Comparison of ENCODE assay signal across 1 cellular context in genomic region chr4:7031526-7032449, GRCh38.
TF ChIP-seq lines count a peak whose summit lies in the region.

No MANE protein-coding gene starts in this region.

TF ChIP-seq in A549, 52 proteins besides CTCF, POLR2A, EP300 and RAD21 (continued from another document):
- no peak for TF ChIP-seq TFCP2L1 (CRISPR knock-in tag; IDR thresholded peaks at IDR 0.05)
- TF ChIP-seq JUN (IDR thresholded peaks at IDR 0.05) = no peak
- TF ChIP-seq E2F6 (IDR thresholded peaks at IDR 0.05; ENCODE audit: borderline replicate concordance, low read depth) = no peak
- no peak for TF ChIP-seq KDM1A (IDR thresholded peaks at IDR 0.05; ENCODE audit: low read depth)
TF ChIP-seq in A549: peak in this region for 1.
